Comparison of ENCODE assay signal across 14 cellular contexts in genomic region chr4:158710814-158711213, GRCh38. TPM values are rescaled to one million over a fixed set of nuclear protein-coding genes. Genes with fewer than 3 reads are reported as not detected.
DNase-seq lines count a peak whose midpoint lies in the region; ATAC-seq, FAIRE-seq and TF ChIP-seq lines count a peak whose summit lies in the region.
"Had no signal": no experiment of that assay in that cellular context is flagged by ENCODE, and none has a peak within 500 bp of the region (broad histone marks: within the 10 kb centered on the region; RNA-seq: fewer than 3 reads in every experiment).

No MANE protein-coding gene starts in this region.

- TF ChIP-seq POLR2A in transverse colon (IDR thresholded peaks at IDR 0.05) = no peak

- H3K4me1 Mint-ChIP-seq in astrocyte (ENCODE audit: low read depth, unreplicated experiment) = no peaks in the 10 kb centered on the region

- H3K9ac ChIP-seq in astrocyte (ENCODE audit: low read length) (no peak overlapping the region), kidney (ENCODE audit: low read length in 2 of 2) (no peak overlapping the region)

- H2AFZ ChIP-seq in astrocyte (ENCODE audit: low read depth, low read length) = no peak overlapping the region

- H3K4me1 ChIP-seq in astrocyte (ENCODE audit: insufficient read depth, low read length) (no peaks in the 10 kb centered on the region), kidney (ENCODE audit: control insufficient read depth in 1 of 2, insufficient read depth in 1 of 2, low read depth in 1 of 2, low read length in 2 of 2) (no peaks in the 10 kb centered on the region), upper lobe of right lung (no peaks in the 10 kb centered on the region), transverse colon (no peaks in the 10 kb centered on the region)

- H3K27ac Mint-ChIP-seq in astrocyte (ENCODE audit: unreplicated experiment) = no peak overlapping the region

- no peak overlapping the region for H3K4me3 Mint-ChIP-seq in astrocyte (ENCODE audit: unreplicated experiment)

- DNase-seq in Caki2 (ENCODE audit: low read depth) (peak; percentile 30), HFF-Myc (ENCODE audit: extremely low read depth, low read depth) (no peak), astrocyte (ENCODE audit: low read depth) (peak; percentile 4), kidney (no peak), upper lobe of right lung (no peak), NCI-H187 (lab: John Stamatoyannopoulos, UW) (no peak), transverse colon (no peak), OCI-M2 (lab: John Stamatoyannopoulos, UW; ENCODE audit: unreplicated experiment) (no peak)
- DNase-seq: activated CD4-positive, CD25-positive, alpha-beta regulatory T cell; activated naive CD4-positive, alpha-beta T cell treated with anti-CD3 and anti-CD28 coated beads, Interleukin-2, amount 50 U/mL, for 16 hours; GDM1; Kasumi-1; NK-92 treated with Interleukin-12 subunit alpha and Interleukin-12 subunit beta, amount 100 ng/mL, for 24 hours had no signal

- intact Hi-C loops in kidney (cut with DNase I) (no loop called here), upper lobe of right lung (cut with DNase I) (no loop called here), transverse colon (cut with DNase I; ENCODE audit: low total_unique reads) (no loop called here)

- H3K4me2 ChIP-seq in astrocyte (ENCODE audit: low read length) = no peak overlapping the region

- H3K27ac ChIP-seq in astrocyte (ENCODE audit: low read depth, low read length) = no peak overlapping the region
- H3K27ac ChIP-seq in kidney (ENCODE audit: low read depth in 2 of 2, low read length in 2 of 2) = no peak overlapping the region
- no peak overlapping the region for H3K27ac ChIP-seq in upper lobe of right lung
- H3K27ac ChIP-seq in transverse colon = no peak overlapping the region
- H3K27ac ChIP-seq: epithelial cell of prostate had no signal

- H3K36me3 Mint-ChIP-seq in astrocyte (ENCODE audit: low read depth, unreplicated experiment) = peaks cover 11% of the 10 kb centered on the region

- no peaks in the 10 kb centered on the region for H3K27me3 Mint-ChIP-seq in astrocyte (ENCODE audit: low read depth, unreplicated experiment)

- H3K79me2 ChIP-seq in astrocyte (ENCODE audit: insufficient read depth, low read length) = no peaks in the 10 kb centered on the region

- no peak for TF ChIP-seq EP300 in transverse colon (IDR thresholded peaks at IDR 0.05; ENCODE audit: low read depth)

- in situ Hi-C loops in Caki2 (cut with HindIII; ENCODE audit: low pct_unique_long_range_greater_than_20kb, low sequenced_read_pairs) = no loop called here
- in situ Hi-C loops in transverse colon (cut with MboI; ENCODE audit: low pct_ligation_motif_present in 1 of 4, low pct_unique_long_range_greater_than_20kb in 1 of 4, low sequenced_read_pairs in 3 of 4) = loop anchor here in 1 of 4 donors (25.0 kb wide), 1 partner anchor 476 kb away; no protein-coding TSS in a partner anchor

- FAIRE-seq in astrocyte (lab: Jason Lieb, UNC) (no peak), kidney (lab: Jason Lieb, UNC) (no peak)

- no peak for ATAC-seq in upper lobe of right lung

- H4K20me1 ChIP-seq in astrocyte (ENCODE audit: insufficient read depth, low read length) = no peaks in the 10 kb centered on the region

- no peaks in the 10 kb centered on the region for H3K27me3 ChIP-seq in astrocyte (ENCODE audit: insufficient read depth, low read length)
- no peaks in the 10 kb centered on the region for H3K27me3 ChIP-seq in upper lobe of right lung
- H3K27me3 ChIP-seq in transverse colon = no peaks in the 10 kb centered on the region

- 71 to 86% methylated on average over 1 of the region's 1 CpG for WGBS in transverse colon (ENCODE audit: low coverage in 1 of 2), 2 donors

- peaks cover 44% of the 10 kb centered on the region for H3K36me3 ChIP-seq in astrocyte (ENCODE audit: insufficient read depth, low read length)
- peaks cover 31 to 51% of the 10 kb centered on the region in 2 donors for H3K36me3 ChIP-seq in kidney (ENCODE audit: control insufficient read depth in 1 of 2, insufficient read depth in 2 of 2, low read length in 2 of 2)
- peaks cover 98% of the 10 kb centered on the region for H3K36me3 ChIP-seq in upper lobe of right lung
- H3K36me3 ChIP-seq in transverse colon = peaks cover 0 to 78% (median 32%) of the 10 kb centered on the region in 4 donors

- H3K4me3 ChIP-seq in HFF-Myc (replicated peaks; ENCODE audit: low read depth, low read length) (no peak overlapping the region), astrocyte (ENCODE audit: insufficient read depth, low read depth, low read length) (no peak overlapping the region), kidney (ENCODE audit: low read length in 2 of 2) (no peak overlapping the region), upper lobe of right lung (no peak overlapping the region), transverse colon (no peak overlapping the region)

- H3K9me3 Mint-ChIP-seq in astrocyte (ENCODE audit: unreplicated experiment) = no peaks in the 10 kb centered on the region

- peak; percentile 7 for TF ChIP-seq CTCF in HFF-Myc (IDR thresholded peaks at IDR 0.05; ENCODE audit: low read depth, low read length, missing control alignments)
- TF ChIP-seq CTCF in astrocyte (IDR thresholded peaks at IDR 0.05; ENCODE audit: insufficient read depth, low read depth, low read length) = no peak
- TF ChIP-seq CTCF in kidney (IDR thresholded peaks at IDR 0.05; ENCODE audit: borderline replicate concordance, extremely low read depth, insufficient read depth) = peak; percentile 14
- TF ChIP-seq CTCF in upper lobe of right lung (IDR thresholded peaks at IDR 0.05) = no peak
- no peak for TF ChIP-seq CTCF in transverse colon (IDR thresholded peaks at IDR 0.05)

- H3K9me3 ChIP-seq in astrocyte (ENCODE audit: insufficient read depth, low read depth, low read length) (no peaks in the 10 kb centered on the region), kidney (ENCODE audit: control insufficient read depth in 1 of 2, low read length in 2 of 2) (no peaks in the 10 kb centered on the region), upper lobe of right lung (no peaks in the 10 kb centered on the region), transverse colon (no peaks in the 10 kb centered on the region)

RNA-seq across cellular contexts. Expression of gene PPID, which starts 12.4 kb away (rescaled TPM):
- 2.7 and 6.7 TPM in 2 replicates for total RNA-seq in Caki2 (2014; rRNA removed; shearing (Covaris generic); ENCODE audit: low replicate concordance)
- total RNA-seq in astrocyte = 27.8 and 30.4 TPM in 2 replicates
- total RNA-seq in kidney = 15.7 TPM
- polyA plus RNA-seq in kidney (ENCODE audit: insufficient read depth, low read depth, low replicate concordance) = 41.9 TPM
- 19.7 TPM for total RNA-seq in upper lobe of right lung
- total RNA-seq in transverse colon = 10 to 100 TPM in 2 of 4 donors, 1 to 10 TPM in 2; 7.9 to 21.8 (median 12.8) TPM

RNA-seq across cellular contexts. Expression of gene ETFDH, which starts 38.7 kb away (rescaled TPM):
- 1.8 and 6.3 TPM in 2 replicates for total RNA-seq in Caki2 (2014; rRNA removed; shearing (Covaris generic); ENCODE audit: low replicate concordance)
- total RNA-seq in astrocyte (15.1 and 17.0 TPM in 2 replicates), kidney (20.4 TPM), upper lobe of right lung (30.4 TPM), transverse colon (100 to 1,000 TPM in 2 of 4 donors, 10 to 100 TPM in 2; 19.5 to 144 (median 88.5) TPM)
- 58.3 TPM for polyA plus RNA-seq in kidney (ENCODE audit: insufficient read depth, low read depth, low replicate concordance)

RNA-seq across cellular contexts. Expression of gene C4orf46, which starts 39.1 kb away (rescaled TPM):
- total RNA-seq in Caki2 (2014; rRNA removed; shearing (Covaris generic); ENCODE audit: low replicate concordance) = 7.7 and 16.4 TPM in 2 replicates
- total RNA-seq in astrocyte (7.0 and 8.4 TPM in 2 replicates), kidney (3.9 TPM), upper lobe of right lung (3.9 TPM), transverse colon (1 to 10 TPM in 3 of 4 donors, under 1 TPM in 1; 0.40 to 6.0 (median 2.7) TPM)
- 1.9 TPM for polyA plus RNA-seq in kidney (ENCODE audit: insufficient read depth, low read depth, low replicate concordance)

RNA-seq across cellular contexts. Expression of gene FNIP2, which starts 58.0 kb away (rescaled TPM):
- total RNA-seq in Caki2 (2014; rRNA removed; shearing (Covaris generic); ENCODE audit: low replicate concordance) = 20.9 and 43.5 TPM in 2 replicates
- 18.4 and 18.5 TPM in 2 replicates for total RNA-seq in astrocyte
- total RNA-seq in kidney = 65.1 TPM
- polyA plus RNA-seq in kidney (ENCODE audit: insufficient read depth, low read depth, low replicate concordance) = 13.2 TPM
- total RNA-seq in upper lobe of right lung = 98.4 TPM
- total RNA-seq in transverse colon = 100 to 1,000 TPM in 1 of 4 donors, 10 to 100 TPM in 3; 47.2 to 105 (median 64.0) TPM

Comparison
In these comparisons a context has a peak if more than half of its experiments do, and no peak if none do; other contexts are left out.
1. DNase-seq: peak in Caki2 (single experiment) and astrocyte (single experiment); none in HFF-Myc (single experiment), kidney (single experiment), upper lobe of right lung (single experiment), NCI-H187 (0 of 2), transverse colon (single experiment) and OCI-M2 (single experiment).
2. CTCF ChIP-seq: peak in HFF-Myc (single experiment) and kidney (single experiment); none in astrocyte (single experiment), upper lobe of right lung (single experiment) and transverse colon (0 of 5).